In the genomic region with DNA sequence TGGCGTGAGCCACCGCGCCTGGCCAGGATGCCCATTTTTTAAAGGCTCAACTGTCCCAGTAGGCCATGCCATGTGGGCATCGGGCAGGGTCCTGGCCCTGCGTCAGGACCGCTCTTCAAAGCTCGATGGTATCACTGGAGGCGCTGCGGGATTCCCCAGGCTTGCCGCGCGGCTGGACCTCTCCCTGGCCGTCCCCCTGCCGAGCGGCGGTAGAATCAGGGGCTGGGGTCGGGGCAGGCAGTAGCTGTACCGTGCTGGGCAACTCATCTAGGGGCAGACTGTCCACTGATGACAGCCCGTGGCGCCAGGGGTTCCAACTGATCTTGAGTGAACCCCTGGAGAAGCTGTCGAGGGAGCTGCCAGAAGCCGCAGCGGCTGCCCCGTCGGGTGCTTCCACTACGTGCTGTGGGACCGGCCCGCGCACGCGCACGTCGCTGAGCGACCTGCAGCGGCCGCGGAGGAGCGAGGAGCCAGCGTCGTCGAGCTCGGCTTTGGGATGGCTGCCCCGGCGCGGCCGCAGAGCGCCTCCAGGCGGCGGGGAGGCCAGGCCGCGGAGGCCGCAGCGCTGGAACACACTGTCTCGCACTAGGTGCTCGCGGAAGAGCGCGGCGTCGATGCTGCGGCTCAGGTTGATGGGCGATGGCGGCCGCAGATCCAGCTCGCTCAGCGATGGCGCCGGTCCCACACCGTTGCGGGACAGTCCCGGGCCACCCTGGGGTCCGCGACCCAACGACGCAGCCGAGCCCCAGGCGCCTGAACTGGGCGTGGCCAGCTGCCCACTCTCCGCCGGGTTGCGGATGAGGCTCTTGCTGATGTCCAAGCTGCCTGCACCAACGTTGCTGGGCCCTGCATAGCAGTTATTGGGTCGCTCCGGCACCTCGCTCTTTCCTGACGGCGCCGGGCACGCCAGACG, we compare ENCODE assay signal across 1 cellular context.
A peak's percentile ranks its signal among the peaks of the same experiment; 100 is the strongest.
TF ChIP-seq lines count a peak whose summit lies in the region.

No MANE protein-coding gene starts in this region.

TF ChIP-seq in HEK293, 187 proteins besides CTCF, POLR2A, EP300 and RAD21 (continued from another document and continues in another):
- TF ChIP-seq, protein P1, sequence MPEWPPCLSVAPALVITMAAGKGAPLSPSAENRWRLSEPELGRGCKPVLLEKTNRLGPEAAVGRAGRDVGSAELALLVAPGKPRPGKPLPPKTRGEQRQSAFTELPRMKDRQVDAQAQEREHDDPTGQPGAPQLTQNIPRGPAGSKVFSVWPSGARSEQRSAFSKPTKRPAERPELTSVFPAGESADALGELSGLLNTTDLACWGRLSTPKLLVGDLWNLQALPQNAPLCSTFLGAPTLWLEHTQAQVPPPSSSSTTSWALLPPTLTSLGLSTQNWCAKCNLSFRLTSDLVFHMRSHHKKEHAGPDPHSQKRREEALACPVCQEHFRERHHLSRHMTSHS (tag by site-specific recombination; IDR thresholded peaks at IDR 0.05), result no peak
- TF ChIP-seq ZNF830 (tag by site-specific recombination; IDR thresholded peaks at IDR 0.05; ENCODE audit: low read depth), result no peak
- peak; percentile 95 for TF ChIP-seq ZNF561 (tag by site-specific recombination; IDR thresholded peaks at IDR 0.05; ENCODE audit: borderline replicate concordance)
- peak; percentile 62 for TF ChIP-seq KLF9 (tag by site-specific recombination; IDR thresholded peaks at IDR 0.05; ENCODE audit: low read depth)
- peak; percentile 55; the same call in 1 of the 2 replicates for TF ChIP-seq GLIS1 (tag by site-specific recombination; IDR thresholded peaks at IDR 0.05)
- no peak for TF ChIP-seq ZFP41 (tag by site-specific recombination; IDR thresholded peaks at IDR 0.05; ENCODE audit: borderline replicate concordance)
- no peak for TF ChIP-seq MYNN (tag by site-specific recombination; IDR thresholded peaks at IDR 0.05; ENCODE audit: borderline replicate concordance)
- TF ChIP-seq, protein P2, sequence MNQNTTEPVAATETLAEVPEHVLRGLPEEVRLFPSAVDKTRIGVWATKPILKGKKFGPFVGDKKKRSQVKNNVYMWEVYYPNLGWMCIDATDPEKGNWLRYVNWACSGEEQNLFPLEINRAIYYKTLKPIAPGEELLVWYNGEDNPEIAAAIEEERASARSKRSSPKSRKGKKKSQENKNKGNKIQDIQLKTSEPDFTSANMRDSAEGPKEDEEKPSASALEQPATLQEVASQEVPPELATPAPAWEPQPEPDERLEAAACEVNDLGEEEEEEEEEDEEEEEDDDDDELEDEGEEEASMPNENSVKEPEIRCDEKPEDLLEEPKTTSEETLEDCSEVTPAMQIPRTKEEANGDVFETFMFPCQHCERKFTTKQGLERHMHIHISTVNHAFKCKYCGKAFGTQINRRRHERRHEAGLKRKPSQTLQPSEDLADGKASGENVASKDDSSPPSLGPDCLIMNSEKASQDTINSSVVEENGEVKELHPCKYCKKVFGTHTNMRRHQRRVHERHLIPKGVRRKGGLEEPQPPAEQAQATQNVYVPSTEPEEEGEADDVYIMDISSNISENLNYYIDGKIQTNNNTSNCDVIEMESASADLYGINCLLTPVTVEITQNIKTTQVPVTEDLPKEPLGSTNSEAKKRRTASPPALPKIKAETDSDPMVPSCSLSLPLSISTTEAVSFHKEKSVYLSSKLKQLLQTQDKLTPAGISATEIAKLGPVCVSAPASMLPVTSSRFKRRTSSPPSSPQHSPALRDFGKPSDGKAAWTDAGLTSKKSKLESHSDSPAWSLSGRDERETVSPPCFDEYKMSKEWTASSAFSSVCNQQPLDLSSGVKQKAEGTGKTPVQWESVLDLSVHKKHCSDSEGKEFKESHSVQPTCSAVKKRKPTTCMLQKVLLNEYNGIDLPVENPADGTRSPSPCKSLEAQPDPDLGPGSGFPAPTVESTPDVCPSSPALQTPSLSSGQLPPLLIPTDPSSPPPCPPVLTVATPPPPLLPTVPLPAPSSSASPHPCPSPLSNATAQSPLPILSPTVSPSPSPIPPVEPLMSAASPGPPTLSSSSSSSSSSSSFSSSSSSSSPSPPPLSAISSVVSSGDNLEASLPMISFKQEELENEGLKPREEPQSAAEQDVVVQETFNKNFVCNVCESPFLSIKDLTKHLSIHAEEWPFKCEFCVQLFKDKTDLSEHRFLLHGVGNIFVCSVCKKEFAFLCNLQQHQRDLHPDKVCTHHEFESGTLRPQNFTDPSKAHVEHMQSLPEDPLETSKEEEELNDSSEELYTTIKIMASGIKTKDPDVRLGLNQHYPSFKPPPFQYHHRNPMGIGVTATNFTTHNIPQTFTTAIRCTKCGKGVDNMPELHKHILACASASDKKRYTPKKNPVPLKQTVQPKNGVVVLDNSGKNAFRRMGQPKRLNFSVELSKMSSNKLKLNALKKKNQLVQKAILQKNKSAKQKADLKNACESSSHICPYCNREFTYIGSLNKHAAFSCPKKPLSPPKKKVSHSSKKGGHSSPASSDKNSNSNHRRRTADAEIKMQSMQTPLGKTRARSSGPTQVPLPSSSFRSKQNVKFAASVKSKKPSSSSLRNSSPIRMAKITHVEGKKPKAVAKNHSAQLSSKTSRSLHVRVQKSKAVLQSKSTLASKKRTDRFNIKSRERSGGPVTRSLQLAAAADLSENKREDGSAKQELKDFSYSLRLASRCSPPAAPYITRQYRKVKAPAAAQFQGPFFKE (tag by site-specific recombination; IDR thresholded peaks at IDR 0.05; ENCODE audit: borderline replicate concordance), result no peak
- TF ChIP-seq ZNF423 (tag by site-specific recombination; IDR thresholded peaks at IDR 0.05), result peak; percentile 55; the same call in 1 of the 2 replicates
- no peak for TF ChIP-seq ZNF155 (tag by site-specific recombination; IDR thresholded peaks at IDR 0.05)
- TF ChIP-seq, protein P3, sequence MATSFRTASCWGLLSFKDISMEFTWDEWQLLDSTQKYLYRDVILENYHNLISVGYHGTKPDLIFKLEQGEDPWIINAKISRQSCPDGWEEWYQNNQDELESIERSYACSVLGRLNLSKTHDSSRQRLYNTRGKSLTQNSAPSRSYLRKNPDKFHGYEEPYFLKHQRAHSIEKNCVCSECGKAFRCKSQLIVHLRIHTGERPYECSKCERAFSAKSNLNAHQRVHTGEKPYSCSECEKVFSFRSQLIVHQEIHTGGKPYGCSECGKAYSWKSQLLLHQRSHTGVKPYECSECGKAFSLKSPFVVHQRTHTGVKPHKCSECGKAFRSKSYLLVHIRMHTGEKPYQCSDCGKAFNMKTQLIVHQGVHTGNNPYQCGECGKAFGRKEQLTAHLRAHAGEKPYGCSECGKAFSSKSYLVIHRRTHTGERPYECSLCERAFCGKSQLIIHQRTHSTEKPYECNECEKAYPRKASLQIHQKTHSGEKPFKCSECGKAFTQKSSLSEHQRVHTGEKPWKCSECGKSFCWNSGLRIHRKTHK (tag by site-specific recombination; IDR thresholded peaks at IDR 0.05), result no peak
- peak; percentile 29; the same call in 1 of the 2 replicates for TF ChIP-seq ZBTB8A (tag by site-specific recombination; IDR thresholded peaks at IDR 0.05)
- no peak for TF ChIP-seq ZNF132 (tag by site-specific recombination; IDR thresholded peaks at IDR 0.05; ENCODE audit: borderline replicate concordance)
- TF ChIP-seq ZNF24 (tag by site-specific recombination; IDR thresholded peaks at IDR 0.05), result no peak
- 0 out of 2 replicates have a peak, but pooled peaks have one; percentile 23 for TF ChIP-seq ZNF585B (tag by site-specific recombination; IDR thresholded peaks at IDR 0.05)
- no peak for TF ChIP-seq ZNF555 (tag by site-specific recombination; conservative IDR thresholded peaks at IDR 0.05)
- TF ChIP-seq ZBTB1 (tag by site-specific recombination; IDR thresholded peaks at IDR 0.05), result no peak
- no peak for TF ChIP-seq BCL11A (tag by site-specific recombination; IDR thresholded peaks at IDR 0.05; ENCODE audit: low read depth)
- TF ChIP-seq ZNF600 (tag by site-specific recombination; IDR thresholded peaks at IDR 0.05), result peak; percentile 52
- TF ChIP-seq ZNF140 (tag by site-specific recombination; IDR thresholded peaks at IDR 0.05), result no peak
- no peak for TF ChIP-seq ZNF112 (tag by site-specific recombination; IDR thresholded peaks at IDR 0.05)
- no peak for TF ChIP-seq ZNF391 (tag by site-specific recombination; IDR thresholded peaks at IDR 0.05; ENCODE audit: borderline replicate concordance, low read depth)
- no peak for TF ChIP-seq ZNF776 (tag by site-specific recombination; IDR thresholded peaks at IDR 0.05; ENCODE audit: borderline replicate concordance)
- TF ChIP-seq ZNF214 (tag by site-specific recombination; IDR thresholded peaks at IDR 0.05; ENCODE audit: borderline replicate concordance), result no peak
- TF ChIP-seq MZF1 (tag by site-specific recombination; IDR thresholded peaks at IDR 0.05; ENCODE audit: borderline replicate concordance), result no peak
- TF ChIP-seq ZNF624 (tag by site-specific recombination; IDR thresholded peaks at IDR 0.05), result no peak
- TF ChIP-seq KLF16 (tag by site-specific recombination; IDR thresholded peaks at IDR 0.05), result 0 out of 2 replicates have a peak, but pooled peaks have one; percentile 9
- TF ChIP-seq, protein P4, sequence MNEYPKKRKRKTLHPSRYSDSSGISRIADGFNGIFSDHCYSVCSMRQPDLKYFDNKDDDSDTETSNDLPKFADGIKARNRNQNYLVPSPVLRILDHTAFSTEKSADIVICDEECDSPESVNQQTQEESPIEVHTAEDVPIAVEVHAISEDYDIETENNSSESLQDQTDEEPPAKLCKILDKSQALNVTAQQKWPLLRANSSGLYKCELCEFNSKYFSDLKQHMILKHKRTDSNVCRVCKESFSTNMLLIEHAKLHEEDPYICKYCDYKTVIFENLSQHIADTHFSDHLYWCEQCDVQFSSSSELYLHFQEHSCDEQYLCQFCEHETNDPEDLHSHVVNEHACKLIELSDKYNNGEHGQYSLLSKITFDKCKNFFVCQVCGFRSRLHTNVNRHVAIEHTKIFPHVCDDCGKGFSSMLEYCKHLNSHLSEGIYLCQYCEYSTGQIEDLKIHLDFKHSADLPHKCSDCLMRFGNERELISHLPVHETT (tag by site-specific recombination; IDR thresholded peaks at IDR 0.05), result no peak
- no peak for TF ChIP-seq SCRT2 (tag by site-specific recombination; IDR thresholded peaks at IDR 0.05)
- TF ChIP-seq YY2 (tag by site-specific recombination; IDR thresholded peaks at IDR 0.05), result peak; percentile 56; the same call in 1 of the 2 replicates
- no peak for TF ChIP-seq ZNF560 (tag by site-specific recombination; IDR thresholded peaks at IDR 0.05; ENCODE audit: borderline replicate concordance)
- TF ChIP-seq ZNF16 (tag by site-specific recombination; IDR thresholded peaks at IDR 0.05; ENCODE audit: low read depth), result no peak
- no peak for TF ChIP-seq GFI1B (tag by site-specific recombination; IDR thresholded peaks at IDR 0.05)
- 0 out of 2 replicates have a peak, but pooled peaks have one; percentile 11 for TF ChIP-seq IKZF3 (tag by site-specific recombination; IDR thresholded peaks at IDR 0.05)
- TF ChIP-seq, protein P5, sequence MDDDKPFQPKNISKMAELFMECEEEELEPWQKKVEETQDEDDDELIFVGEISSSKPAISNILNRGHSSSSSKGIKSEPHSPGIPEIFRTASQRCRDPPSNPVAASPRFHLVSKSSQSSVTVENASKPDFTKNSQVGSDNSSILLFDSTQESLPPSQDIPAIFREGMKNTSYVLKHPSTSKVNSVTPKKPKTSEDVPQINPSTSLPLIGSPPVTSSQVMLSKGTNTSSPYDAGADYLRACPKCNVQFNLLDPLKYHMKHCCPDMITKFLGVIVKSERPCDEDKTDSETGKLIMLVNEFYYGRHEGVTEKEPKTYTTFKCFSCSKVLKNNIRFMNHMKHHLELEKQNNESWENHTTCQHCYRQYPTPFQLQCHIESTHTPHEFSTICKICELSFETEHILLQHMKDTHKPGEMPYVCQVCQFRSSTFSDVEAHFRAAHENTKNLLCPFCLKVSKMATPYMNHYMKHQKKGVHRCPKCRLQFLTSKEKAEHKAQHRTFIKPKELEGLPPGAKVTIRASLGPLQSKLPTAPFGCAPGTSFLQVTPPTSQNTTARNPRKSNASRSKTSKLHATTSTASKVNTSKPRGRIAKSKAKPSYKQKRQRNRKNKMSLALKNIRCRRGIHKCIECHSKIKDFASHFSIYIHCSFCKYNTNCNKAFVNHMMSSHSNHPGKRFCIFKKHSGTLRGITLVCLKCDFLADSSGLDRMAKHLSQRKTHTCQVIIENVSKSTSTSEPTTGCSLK (tag by site-specific recombination; IDR thresholded peaks at IDR 0.05), result no peak
- no peak for TF ChIP-seq ZNF239 (tag by site-specific recombination; IDR thresholded peaks at IDR 0.05)
- TF ChIP-seq ZNF10 (tag by site-specific recombination; IDR thresholded peaks at IDR 0.05), result peak; percentile 25; the same call in 1 of the 2 replicates
- TF ChIP-seq ZNF23 (tag by site-specific recombination; IDR thresholded peaks at IDR 0.05; ENCODE audit: borderline replicate concordance), result no peak
- no peak for TF ChIP-seq SCRT1 (tag by site-specific recombination; IDR thresholded peaks at IDR 0.05; ENCODE audit: borderline replicate concordance)
- TF ChIP-seq ZNF292 (tag by site-specific recombination; IDR thresholded peaks at IDR 0.05; ENCODE audit: borderline replicate concordance, low read depth), result no peak
- TF ChIP-seq ZNF596 (tag by site-specific recombination; IDR thresholded peaks at IDR 0.05), result peak; percentile 67
- TF ChIP-seq ZNF416 (tag by site-specific recombination; IDR thresholded peaks at IDR 0.05), result no peak
- TF ChIP-seq ZNF626 (tag by site-specific recombination; IDR thresholded peaks at IDR 0.05), result no peak
- no peak for TF ChIP-seq ZNF157 (tag by site-specific recombination; IDR thresholded peaks at IDR 0.05)
- TF ChIP-seq ZNF223 (tag by site-specific recombination; IDR thresholded peaks at IDR 0.05), result no peak
- TF ChIP-seq ZSCAN30 (tag by site-specific recombination; IDR thresholded peaks at IDR 0.05), result peak; percentile 96
- TF ChIP-seq, protein P6, sequence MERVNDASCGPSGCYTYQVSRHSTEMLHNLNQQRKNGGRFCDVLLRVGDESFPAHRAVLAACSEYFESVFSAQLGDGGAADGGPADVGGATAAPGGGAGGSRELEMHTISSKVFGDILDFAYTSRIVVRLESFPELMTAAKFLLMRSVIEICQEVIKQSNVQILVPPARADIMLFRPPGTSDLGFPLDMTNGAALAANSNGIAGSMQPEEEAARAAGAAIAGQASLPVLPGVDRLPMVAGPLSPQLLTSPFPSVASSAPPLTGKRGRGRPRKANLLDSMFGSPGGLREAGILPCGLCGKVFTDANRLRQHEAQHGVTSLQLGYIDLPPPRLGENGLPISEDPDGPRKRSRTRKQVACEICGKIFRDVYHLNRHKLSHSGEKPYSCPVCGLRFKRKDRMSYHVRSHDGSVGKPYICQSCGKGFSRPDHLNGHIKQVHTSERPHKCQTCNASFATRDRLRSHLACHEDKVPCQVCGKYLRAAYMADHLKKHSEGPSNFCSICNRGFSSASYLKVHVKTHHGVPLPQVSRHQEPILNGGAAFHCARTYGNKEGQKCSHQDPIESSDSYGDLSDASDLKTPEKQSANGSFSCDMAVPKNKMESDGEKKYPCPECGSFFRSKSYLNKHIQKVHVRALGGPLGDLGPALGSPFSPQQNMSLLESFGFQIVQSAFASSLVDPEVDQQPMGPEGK (tag by site-specific recombination; IDR thresholded peaks at IDR 0.05), result 0 out of 2 replicates have a peak, but pooled peaks have one; percentile 43
- no peak for TF ChIP-seq ZNF510 (tag by site-specific recombination; IDR thresholded peaks at IDR 0.05; ENCODE audit: insufficient replicate concordance)
- TF ChIP-seq MEIS1 (CRISPR knock-in tag; IDR thresholded peaks at IDR 0.05; ENCODE audit: borderline replicate concordance), result no peak
- no peak for TF ChIP-seq ZNF404 (tag by site-specific recombination; IDR thresholded peaks at IDR 0.05)
- TF ChIP-seq SP7 (tag by site-specific recombination; IDR thresholded peaks at IDR 0.05), result no peak
- TF ChIP-seq KLF8 (tag by site-specific recombination; IDR thresholded peaks at IDR 0.05), result peak; percentile 56; the same call in 1 of the 2 replicates
- TF ChIP-seq ZNF274 (IDR thresholded peaks at IDR 0.05; ENCODE audit: low read length), result no peak
- TF ChIP-seq ZNF274 (tag by site-specific recombination; IDR thresholded peaks at IDR 0.05; ENCODE audit: borderline replicate concordance), result no peak
- no peak for TF ChIP-seq ZNF37A (tag by site-specific recombination; IDR thresholded peaks at IDR 0.05)
- TF ChIP-seq REPIN1 (tag by site-specific recombination; IDR thresholded peaks at IDR 0.05; ENCODE audit: low read depth), result no peak
